26 cellular contexts compared by ENCODE assay signal in genomic region chr5:38011641-38012188, GRCh38.
"Had no signal": no experiment of that assay in that cellular context is flagged by ENCODE, and none has a peak within 500 bp of the region (broad histone marks: within the 10 kb centered on the region; RNA-seq: fewer than 3 reads in every experiment).

No MANE protein-coding gene starts in this region.

- H3K4me2 ChIP-seq: smooth muscle cell had no signal

- DNase-seq: activated CD4-positive, alpha-beta T cell treated with anti-CD3 and anti-CD28 coated beads for 1 hour; activated CD4-positive, alpha-beta T cell treated with anti-CD3 and anti-CD28 coated beads, Interleukin-2, amount 50 U/mL, for 1 hour; activated CD8-positive, alpha-beta T cell treated with anti-CD3 and anti-CD28 coated beads, Interleukin-2, amount 10 ng/mL, durations not matched to agents 7 days and 5 days; activated gamma-delta T cell treated with Interleukin-2 at 50 U/mL for 16 hours; adrenal gland; brain microvascular endothelial cell; caudate nucleus; effector memory CD4-positive, alpha-beta T cell; foreskin melanocyte; kidney; lower lobe of right lung; mesendoderm; mucosa of descending colon; naive B cell; occipital lobe; posterior cingulate gyrus; sigmoid colon; stimulated activated CD4-positive, alpha-beta T cell treated with anti-CD3 and anti-CD28 coated beads, Interleukin-2, amount 100 ng/mL, for 48 hours; stimulated activated CD8-positive, alpha-beta memory T cell treated with anti-CD3 and anti-CD28 coated beads, Interleukin-4, amount 100 ng/mL, for 48 hours; stimulated activated naive B cell treated with anti-CD40 and anti-IgM and Interleukin-4, amounts not matched to agents 10 μg/mL and 1 μg/mL and 100 μg/mL, for 72 hours; transverse colon had no signal

- ATAC-seq: activated CD8-positive, alpha-beta T cell treated with anti-CD3 and anti-CD28 coated beads, Interleukin-2, amount 10 ng/mL, durations not matched to agents 7 days and 5 days; activated naive CD4-positive, alpha-beta T cell treated with anti-CD3 and anti-CD28 coated beads, Interleukin-2, amount 50 U/mL, for 72 hours; left lobe of liver; lower lobe of right lung; mucosa of descending colon; stimulated activated naive B cell treated with anti-CD40 and anti-IgM and Interleukin-4, amounts not matched to agents 10 μg/mL and 1 μg/mL and 100 μg/mL, for 72 hours had no signal

- H3K27me3 ChIP-seq: adrenal gland, ascending aorta, sigmoid colon, transverse colon had no signal

- H3K4me1 ChIP-seq: adrenal gland, ascending aorta, lower lobe of right lung, transverse colon had no signal

- H3K9me3 ChIP-seq: adrenal gland, ascending aorta, lower lobe of right lung, mucosa of descending colon, sigmoid colon, transverse colon had no signal

- H3K36me3 ChIP-seq: adrenal gland, ascending aorta, brain microvascular endothelial cell, lower lobe of right lung, sigmoid colon, transverse colon had no signal

- H3K27ac ChIP-seq: adrenal gland, ascending aorta, brain microvascular endothelial cell, lower lobe of right lung, sigmoid colon, transverse colon had no signal

- FAIRE-seq: kidney, urothelium cell line had no signal

- H3K4me3 ChIP-seq: adrenal gland, ascending aorta, lower lobe of right lung, mucosa of descending colon, sigmoid colon, smooth muscle cell, transverse colon had no signal
